2 cellular contexts compared by ENCODE assay signal in the genomic region with DNA sequence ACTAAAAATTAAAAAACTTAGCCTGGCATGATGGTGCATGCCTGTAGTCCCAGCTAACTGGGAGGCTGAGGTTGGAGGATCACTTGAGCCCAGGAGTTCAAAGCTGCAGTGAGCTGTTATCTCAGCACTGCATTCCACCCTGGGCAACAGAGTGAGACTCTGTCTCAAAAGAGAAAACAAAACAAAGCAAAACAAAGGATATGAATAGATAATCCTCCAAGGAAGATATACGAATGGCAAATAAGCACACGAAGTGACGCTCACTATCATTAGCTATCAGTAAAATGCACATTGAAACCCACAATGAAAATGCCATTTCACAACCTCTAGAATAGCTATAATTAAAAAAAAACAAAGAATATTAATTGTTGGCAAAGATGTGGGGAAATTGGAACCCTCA.
TF ChIP-seq lines count a peak whose summit lies in the region.

No MANE protein-coding gene starts in this region.

TF ChIP-seq in K562, 482 proteins besides CTCF, POLR2A, EP300 and RAD21 (continued from another document and continues in another):
- TF ChIP-seq SP2 (IDR thresholded peaks at IDR 0.05; ENCODE audit: extremely low read depth, low read depth, low read length, poor library complexity, severe bottlenecking) (no peak), ZNF253 (CRISPR knock-in tag; conservative IDR thresholded peaks at IDR 0.05) (no peak), KAT2B (IDR thresholded peaks at IDR 0.05; ENCODE audit: low read depth, low read length) (no peak), ILK (tag; IDR thresholded peaks at IDR 0.05; ENCODE audit: borderline replicate concordance, low read depth) (no peak), FOXM1 (IDR thresholded peaks at IDR 0.05; ENCODE audit: low read depth) (no peak), FOXM1 (CRISPR knock-in tag; IDR thresholded peaks at IDR 0.05; ENCODE audit: low read depth) (no peak), PTBP1 (IDR thresholded peaks at IDR 0.05; ENCODE audit: low read depth, low read length) (no peak), ZNF146 (CRISPR knock-in tag; IDR thresholded peaks at IDR 0.05; ENCODE audit: unreplicated experiment) (no peak), ETS2 (tag; IDR thresholded peaks at IDR 0.05; ENCODE audit: borderline replicate concordance, poor library complexity, severe bottlenecking) (no peak), ZNF121 (CRISPR knock-in tag; conservative IDR thresholded peaks at IDR 0.05) (0 out of 2 replicates have a peak, but pooled peaks have one; percentile 27), DACH1 (IDR thresholded peaks at IDR 0.05; ENCODE audit: partially characterized antibody) (no peak), STAT5A (IDR thresholded peaks at IDR 0.05; ENCODE audit: borderline replicate concordance, low read length) (no peak)
- TF ChIP-seq, protein P1, sequence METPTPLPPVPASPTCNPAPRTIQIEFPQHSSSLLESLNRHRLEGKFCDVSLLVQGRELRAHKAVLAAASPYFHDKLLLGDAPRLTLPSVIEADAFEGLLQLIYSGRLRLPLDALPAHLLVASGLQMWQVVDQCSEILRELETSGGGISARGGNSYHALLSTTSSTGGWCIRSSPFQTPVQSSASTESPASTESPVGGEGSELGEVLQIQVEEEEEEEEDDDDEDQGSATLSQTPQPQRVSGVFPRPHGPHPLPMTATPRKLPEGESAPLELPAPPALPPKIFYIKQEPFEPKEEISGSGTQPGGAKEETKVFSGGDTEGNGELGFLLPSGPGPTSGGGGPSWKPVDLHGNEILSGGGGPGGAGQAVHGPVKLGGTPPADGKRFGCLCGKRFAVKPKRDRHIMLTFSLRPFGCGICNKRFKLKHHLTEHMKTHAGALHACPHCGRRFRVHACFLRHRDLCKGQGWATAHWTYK (CRISPR knock-in tag; IDR thresholded peaks at IDR 0.05) = no peak
- TF ChIP-seq, protein P2, sequence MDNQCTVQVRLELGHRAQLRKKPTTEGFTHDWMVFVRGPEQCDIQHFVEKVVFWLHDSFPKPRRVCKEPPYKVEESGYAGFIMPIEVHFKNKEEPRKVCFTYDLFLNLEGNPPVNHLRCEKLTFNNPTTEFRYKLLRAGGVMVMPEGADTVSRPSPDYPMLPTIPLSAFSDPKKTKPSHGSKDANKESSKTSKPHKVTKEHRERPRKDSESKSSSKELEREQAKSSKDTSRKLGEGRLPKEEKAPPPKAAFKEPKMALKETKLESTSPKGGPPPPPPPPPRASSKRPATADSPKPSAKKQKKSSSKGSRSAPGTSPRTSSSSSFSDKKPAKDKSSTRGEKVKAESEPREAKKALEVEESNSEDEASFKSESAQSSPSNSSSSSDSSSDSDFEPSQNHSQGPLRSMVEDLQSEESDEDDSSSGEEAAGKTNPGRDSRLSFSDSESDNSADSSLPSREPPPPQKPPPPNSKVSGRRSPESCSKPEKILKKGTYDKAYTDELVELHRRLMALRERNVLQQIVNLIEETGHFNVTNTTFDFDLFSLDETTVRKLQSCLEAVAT (IDR thresholded peaks at IDR 0.05) = no peak
- TF ChIP-seq, protein P3, sequence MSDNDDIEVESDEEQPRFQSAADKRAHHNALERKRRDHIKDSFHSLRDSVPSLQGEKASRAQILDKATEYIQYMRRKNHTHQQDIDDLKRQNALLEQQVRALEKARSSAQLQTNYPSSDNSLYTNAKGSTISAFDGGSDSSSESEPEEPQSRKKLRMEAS (CRISPR knock-in tag; IDR thresholded peaks at IDR 0.05) = no peak
- TF ChIP-seq, protein P4, sequence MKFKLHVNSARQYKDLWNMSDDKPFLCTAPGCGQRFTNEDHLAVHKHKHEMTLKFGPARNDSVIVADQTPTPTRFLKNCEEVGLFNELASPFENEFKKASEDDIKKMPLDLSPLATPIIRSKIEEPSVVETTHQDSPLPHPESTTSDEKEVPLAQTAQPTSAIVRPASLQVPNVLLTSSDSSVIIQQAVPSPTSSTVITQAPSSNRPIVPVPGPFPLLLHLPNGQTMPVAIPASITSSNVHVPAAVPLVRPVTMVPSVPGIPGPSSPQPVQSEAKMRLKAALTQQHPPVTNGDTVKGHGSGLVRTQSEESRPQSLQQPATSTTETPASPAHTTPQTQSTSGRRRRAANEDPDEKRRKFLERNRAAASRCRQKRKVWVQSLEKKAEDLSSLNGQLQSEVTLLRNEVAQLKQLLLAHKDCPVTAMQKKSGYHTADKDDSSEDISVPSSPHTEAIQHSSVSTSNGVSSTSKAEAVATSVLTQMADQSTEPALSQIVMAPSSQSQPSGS (CRISPR knock-in tag; IDR thresholded peaks at IDR 0.05) = no peak
- TF ChIP-seq, protein P5, sequence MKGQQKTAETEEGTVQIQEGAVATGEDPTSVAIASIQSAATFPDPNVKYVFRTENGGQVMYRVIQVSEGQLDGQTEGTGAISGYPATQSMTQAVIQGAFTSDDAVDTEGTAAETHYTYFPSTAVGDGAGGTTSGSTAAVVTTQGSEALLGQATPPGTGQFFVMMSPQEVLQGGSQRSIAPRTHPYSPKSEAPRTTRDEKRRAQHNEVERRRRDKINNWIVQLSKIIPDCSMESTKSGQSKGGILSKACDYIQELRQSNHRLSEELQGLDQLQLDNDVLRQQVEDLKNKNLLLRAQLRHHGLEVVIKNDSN (CRISPR knock-in tag; IDR thresholded peaks at IDR 0.05) = no peak
- TF ChIP-seq, protein P6, sequence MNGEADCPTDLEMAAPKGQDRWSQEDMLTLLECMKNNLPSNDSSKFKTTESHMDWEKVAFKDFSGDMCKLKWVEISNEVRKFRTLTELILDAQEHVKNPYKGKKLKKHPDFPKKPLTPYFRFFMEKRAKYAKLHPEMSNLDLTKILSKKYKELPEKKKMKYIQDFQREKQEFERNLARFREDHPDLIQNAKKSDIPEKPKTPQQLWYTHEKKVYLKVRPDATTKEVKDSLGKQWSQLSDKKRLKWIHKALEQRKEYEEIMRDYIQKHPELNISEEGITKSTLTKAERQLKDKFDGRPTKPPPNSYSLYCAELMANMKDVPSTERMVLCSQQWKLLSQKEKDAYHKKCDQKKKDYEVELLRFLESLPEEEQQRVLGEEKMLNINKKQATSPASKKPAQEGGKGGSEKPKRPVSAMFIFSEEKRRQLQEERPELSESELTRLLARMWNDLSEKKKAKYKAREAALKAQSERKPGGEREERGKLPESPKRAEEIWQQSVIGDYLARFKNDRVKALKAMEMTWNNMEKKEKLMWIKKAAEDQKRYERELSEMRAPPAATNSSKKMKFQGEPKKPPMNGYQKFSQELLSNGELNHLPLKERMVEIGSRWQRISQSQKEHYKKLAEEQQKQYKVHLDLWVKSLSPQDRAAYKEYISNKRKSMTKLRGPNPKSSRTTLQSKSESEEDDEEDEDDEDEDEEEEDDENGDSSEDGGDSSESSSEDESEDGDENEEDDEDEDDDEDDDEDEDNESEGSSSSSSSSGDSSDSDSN (IDR thresholded peaks at IDR 0.05; ENCODE audit: borderline replicate concordance in 1 of 2, low read depth in 2 of 2, low read length in 2 of 2) = no peak
- TF ChIP-seq, protein P7, sequence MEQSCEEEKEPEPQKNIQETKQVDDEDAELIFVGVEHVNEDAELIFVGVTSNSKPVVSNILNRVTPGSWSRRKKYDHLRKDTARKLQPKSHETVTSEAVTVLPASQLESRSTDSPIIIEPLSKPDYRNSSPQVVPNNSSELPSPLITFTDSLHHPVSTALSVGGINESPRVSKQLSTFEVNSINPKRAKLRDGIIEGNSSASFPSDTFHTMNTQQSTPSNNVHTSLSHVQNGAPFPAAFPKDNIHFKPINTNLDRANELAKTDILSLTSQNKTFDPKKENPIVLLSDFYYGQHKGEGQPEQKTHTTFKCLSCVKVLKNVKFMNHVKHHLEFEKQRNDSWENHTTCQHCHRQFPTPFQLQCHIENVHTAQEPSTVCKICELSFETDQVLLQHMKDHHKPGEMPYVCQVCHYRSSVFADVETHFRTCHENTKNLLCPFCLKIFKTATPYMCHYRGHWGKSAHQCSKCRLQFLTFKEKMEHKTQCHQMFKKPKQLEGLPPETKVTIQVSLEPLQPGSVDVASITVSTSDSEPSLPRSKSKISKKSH (CRISPR knock-in tag; IDR thresholded peaks at IDR 0.05) = no peak

TF ChIP-seq in SK-N-SH treated with all-trans-retinoic acid at 6 μM for 48 hours, 23 proteins besides CTCF, POLR2A, EP300 and RAD21 (continued from another document):
- TF ChIP-seq, protein P8, sequence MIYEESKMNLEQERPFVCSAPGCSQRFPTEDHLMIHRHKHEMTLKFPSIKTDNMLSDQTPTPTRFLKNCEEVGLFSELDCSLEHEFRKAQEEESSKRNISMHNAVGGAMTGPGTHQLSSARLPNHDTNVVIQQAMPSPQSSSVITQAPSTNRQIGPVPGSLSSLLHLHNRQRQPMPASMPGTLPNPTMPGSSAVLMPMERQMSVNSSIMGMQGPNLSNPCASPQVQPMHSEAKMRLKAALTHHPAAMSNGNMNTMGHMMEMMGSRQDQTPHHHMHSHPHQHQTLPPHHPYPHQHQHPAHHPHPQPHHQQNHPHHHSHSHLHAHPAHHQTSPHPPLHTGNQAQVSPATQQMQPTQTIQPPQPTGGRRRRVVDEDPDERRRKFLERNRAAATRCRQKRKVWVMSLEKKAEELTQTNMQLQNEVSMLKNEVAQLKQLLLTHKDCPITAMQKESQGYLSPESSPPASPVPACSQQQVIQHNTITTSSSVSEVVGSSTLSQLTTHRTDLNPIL (CRISPR knock-in tag; IDR thresholded peaks at IDR 0.05; ENCODE audit: low read depth) = no peak
- TF ChIP-seq, protein P9, sequence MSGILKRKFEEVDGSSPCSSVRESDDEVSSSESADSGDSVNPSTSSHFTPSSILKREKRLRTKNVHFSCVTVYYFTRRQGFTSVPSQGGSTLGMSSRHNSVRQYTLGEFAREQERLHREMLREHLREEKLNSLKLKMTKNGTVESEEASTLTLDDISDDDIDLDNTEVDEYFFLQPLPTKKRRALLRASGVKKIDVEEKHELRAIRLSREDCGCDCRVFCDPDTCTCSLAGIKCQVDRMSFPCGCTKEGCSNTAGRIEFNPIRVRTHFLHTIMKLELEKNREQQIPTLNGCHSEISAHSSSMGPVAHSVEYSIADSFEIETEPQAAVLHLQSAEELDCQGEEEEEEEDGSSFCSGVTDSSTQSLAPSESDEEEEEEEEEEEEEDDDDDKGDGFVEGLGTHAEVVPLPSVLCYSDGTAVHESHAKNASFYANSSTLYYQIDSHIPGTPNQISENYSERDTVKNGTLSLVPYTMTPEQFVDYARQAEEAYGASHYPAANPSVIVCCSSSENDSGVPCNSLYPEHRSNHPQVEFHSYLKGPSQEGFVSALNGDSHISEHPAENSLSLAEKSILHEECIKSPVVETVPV (CRISPR knock-in tag; IDR thresholded peaks at IDR 0.05) = no peak
- no peak for TF ChIP-seq GLIS3 (CRISPR knock-in tag; IDR thresholded peaks at IDR 0.05)
- TF ChIP-seq RARB (CRISPR knock-in tag; IDR thresholded peaks at IDR 0.05) = no peak
